Comparison of ENCODE assay signal across 8 cellular contexts in genomic region chr1:155261888-155262673, GRCh38. TPM values are rescaled to one million over a fixed set of nuclear protein-coding genes. Genes with fewer than 3 reads are reported as not detected.
DNase-seq lines count a peak whose midpoint lies in the region; ATAC-seq, FAIRE-seq and TF ChIP-seq lines count a peak whose summit lies in the region.

Gene SCAMP3, minus strand, starts transcription at chr1:155262360. Its CDS starts 209 bp downstream, at chr1:155262151.

- peaks cover 18% of the 10 kb centered on the region for H3K4me1 ChIP-seq in psoas muscle

- H3K27me3 Mint-ChIP-seq in T-helper 17 cell: no peaks in the 10 kb centered on the region

- H3K27me3 ChIP-seq in psoas muscle (ENCODE audit: insufficient read depth in 3 of 3, low read length in 2 of 3): no peaks in the 10 kb centered on the region

- no peak for FAIRE-seq in urothelium cell line (lab: Jason Lieb, UNC)

- peaks cover 9 to 81% of the 10 kb centered on the region in 2 donors for H3K36me3 ChIP-seq in psoas muscle (ENCODE audit: insufficient read depth in 1 of 2, low read depth in 1 of 2)

- peaks cover 33% of the 10 kb centered on the region for H3K4me1 Mint-ChIP-seq in T-helper 17 cell

- H3K4me3 Mint-ChIP-seq in T-helper 17 cell: peak within 1 kb of the TSS; percentile 100

- peaks cover 7% of the 10 kb centered on the region for H3K36me3 Mint-ChIP-seq in T-helper 17 cell (ENCODE audit: low read depth)

- H3K27ac Mint-ChIP-seq in T-helper 17 cell: peak within 1 kb of the TSS; percentile 99

- ATAC-seq in HG02885 (IDR thresholded peaks at IDR 0.05; ENCODE audit: poor library complexity, unreplicated experiment): peak; percentile 91
- peak; percentile 99 for ATAC-seq in T-helper 17 cell
- ATAC-seq in left ventricle myocardium superior: peak; percentile 97
- peak; percentile 98 for ATAC-seq in psoas muscle

- peak within 1 kb of the TSS; percentile 93 for H3K27ac ChIP-seq in psoas muscle

- peak within 1 kb of the TSS; percentile 99 for H3K4me3 ChIP-seq in psoas muscle

- peak; percentile 92 for TF ChIP-seq POLR2A in GM15510 (IDR thresholded peaks at IDR 0.05; ENCODE audit: borderline replicate concordance, extremely low read depth, insufficient read length)

- intact Hi-C loops in left ventricle myocardium superior (cut with micrococcal nuclease) (no loop called here), psoas muscle (cut with DNase I) (no loop called here)

- TF ChIP-seq CTCF in psoas muscle (IDR thresholded peaks at IDR 0.05): no peak

- H3K9me3 ChIP-seq in T-helper 17 cell (ENCODE audit: control insufficient read depth, low read length, poor library complexity, severe bottlenecking) (no peaks in the 10 kb centered on the region), psoas muscle (no peaks in the 10 kb centered on the region)

- 0 to 1% (median 0%) methylated on average over 42 to 47 of the region's 47 CpGs for WGBS in psoas muscle, 3 donors

- DNase-seq in NCI-H1694 treated with DMSO at 0.1 percent for 48 hours (lab: John Stamatoyannopoulos, UW): peak; percentile 99
- peak; percentile 61 to 80 (median 73) for DNase-seq in T-helper 17 cell
- DNase-seq in amygdala (lab: John Stamatoyannopoulos, UW): peak; percentile 49 to 99 (median 95)
- peak; percentile 94 for DNase-seq in left ventricle myocardium superior
- peak; percentile 94 to 95 for DNase-seq in psoas muscle
- DNase-seq in urothelium cell line (ENCODE audit: low spot score): peak; percentile 96

RNA-seq across cellular contexts. Expression of gene SCAMP3, which starts in this region (rescaled TPM):
- total RNA-seq in T-helper 17 cell: 10 to 100 TPM; 60.1 to 69.4 TPM
- total RNA-seq in left ventricle myocardium superior: 62.7 TPM
- total RNA-seq in psoas muscle: 10 to 100 TPM; 49.5 to 70.7 (median 57.2) TPM
- polyA plus RNA-seq in psoas muscle: 100 to 1,000 TPM in 2 of 3 donors, 10 to 100 TPM in 1; 75.0 to 159 (median 108) TPM

Comparison
In these comparisons a context has a peak if more than half of its experiments do, and no peak if none do; other contexts are left out.
1. Peak in every context shown above with its lines: DNase-seq, ATAC-seq, H3K4me3 ChIP-seq and H3K27ac ChIP-seq.